ENCODE assay signal across 10 cellular contexts in genomic region chr6:69917834-69918233, GRCh38. TPM values are rescaled to one million over a fixed set of nuclear protein-coding genes. Genes with fewer than 3 reads are reported as not detected.
DNase-seq lines count a peak whose midpoint lies in the region; ATAC-seq and TF ChIP-seq lines count a peak whose summit lies in the region.
"Had no signal": no experiment of that assay in that cellular context is flagged by ENCODE, and none has a peak within 500 bp of the region (broad histone marks: within the 10 kb centered on the region; RNA-seq: fewer than 3 reads in every experiment).

No MANE protein-coding gene starts in this region.

- CTCF ChIA-PET in AG04449 (lab: Yijun Ruan, JAX): no interaction called here
- CTCF ChIA-PET in CD8-positive, alpha-beta memory T cell (lab: Charles Lee): no interaction called here

- H3K9me3 Mint-ChIP-seq in endothelial cell (ENCODE audit: unreplicated experiment): no peaks in the 10 kb centered on the region
- H3K9me3 Mint-ChIP-seq in CD8-positive, alpha-beta memory T cell: peaks cover 0 to 2% (median 0%) of the 10 kb centered on the region in 5 donors

- no peak overlapping the region for H3K27ac ChIP-seq in CD8-positive, alpha-beta memory T cell (ENCODE audit: low read depth, low read length)
- H3K27ac ChIP-seq: uterus had no signal

- H3K4me3 Mint-ChIP-seq in endothelial cell (ENCODE audit: unreplicated experiment): no peak overlapping the region
- no peak overlapping the region for H3K4me3 Mint-ChIP-seq in CD8-positive, alpha-beta memory T cell

- H3K4me1 Mint-ChIP-seq in endothelial cell (ENCODE audit: unreplicated experiment): peaks cover 6% of the 10 kb centered on the region
- H3K4me1 Mint-ChIP-seq in CD8-positive, alpha-beta memory T cell: no peaks in the 10 kb centered on the region

- H3K36me3 Mint-ChIP-seq in endothelial cell (ENCODE audit: low read depth, unreplicated experiment): no peaks in the 10 kb centered on the region
- H3K36me3 Mint-ChIP-seq in CD8-positive, alpha-beta memory T cell: no peaks in the 10 kb centered on the region

- no peaks in the 10 kb centered on the region for H3K27me3 Mint-ChIP-seq in endothelial cell (ENCODE audit: unreplicated experiment)
- H3K27me3 Mint-ChIP-seq in CD8-positive, alpha-beta memory T cell: peaks cover 3 to 4% of the 10 kb centered on the region in 2 donors

- no peaks in the 10 kb centered on the region for H3K36me3 ChIP-seq in CD8-positive, alpha-beta memory T cell (ENCODE audit: insufficient read depth, low read length)
- H3K36me3 ChIP-seq: uterus had no signal

- TF ChIP-seq CTCF in AG04449 (IDR thresholded peaks at IDR 0.05; ENCODE audit: insufficient read depth, low read length, missing control alignments): no peak
- TF ChIP-seq CTCF in endothelial cell (IDR thresholded peaks at IDR 0.05; ENCODE audit: unreplicated experiment): no peak

- POLR2A ChIA-PET in AG04449 (lab: Yijun Ruan, JAX): no interaction called here
- POLR2A ChIA-PET in CD8-positive, alpha-beta memory T cell (lab: Charles Lee): no interaction called here

- peak; percentile 64 for ATAC-seq in GM19397 (IDR thresholded peaks at IDR 0.05; ENCODE audit: unreplicated experiment)

- H3K4me1 ChIP-seq in CD8-positive, alpha-beta memory T cell (ENCODE audit: insufficient read depth, low read length): no peaks in the 10 kb centered on the region
- H3K4me1 ChIP-seq: uterus had no signal

- peak; percentile 10 for DNase-seq in AG04449 (ENCODE audit: low read depth, low spot score)
- peak; percentile 74 for DNase-seq in HS-5 (ENCODE audit: low read depth)
- peak; percentile 71 for DNase-seq in fibroblast of gingiva (ENCODE audit: low read depth)
- DNase-seq in stimulated activated naive CD4-positive, alpha-beta T cell treated with Interleukin-2 at 50 U/mL for 16 hours (lab: John Stamatoyannopoulos, UW): no peak
- no peak for DNase-seq in endothelial cell (ENCODE audit: low spot score)
- DNase-seq in CD8-positive, alpha-beta memory T cell: no peak
- DNase-seq in NCI-H1105 treated with DMSO at 0.1 percent for 48 hours (lab: John Stamatoyannopoulos, UW): no peak
- DNase-seq: kidney, uterus had no signal

- H3K4me3 ChIP-seq in AG04449 (ENCODE audit: low read depth, low read length): no peak overlapping the region
- no peak overlapping the region for H3K4me3 ChIP-seq in CD8-positive, alpha-beta memory T cell (ENCODE audit: low read length)
- H3K4me3 ChIP-seq: uterus had no signal

- H3K27me3 ChIP-seq in CD8-positive, alpha-beta memory T cell (ENCODE audit: insufficient read depth, low read length, poor library complexity, severe bottlenecking): no peaks in the 10 kb centered on the region
- H3K27me3 ChIP-seq: uterus had no signal

- no peak overlapping the region for H3K27ac Mint-ChIP-seq in endothelial cell (ENCODE audit: unreplicated experiment)
- H3K27ac Mint-ChIP-seq in CD8-positive, alpha-beta memory T cell: no peak overlapping the region

- no peaks in the 10 kb centered on the region for H3K9me3 ChIP-seq in CD8-positive, alpha-beta memory T cell (ENCODE audit: low read length)
- H3K9me3 ChIP-seq: uterus had no signal

RNA-seq across cellular contexts. Expression of gene COL19A1, which starts 51.5 kb away (rescaled TPM):
- total RNA-seq in endothelial cell (ENCODE audit: unreplicated experiment): 0.33 TPM
- under 1 TPM; 0.07 to 0.33 TPM for total RNA-seq in CD8-positive, alpha-beta memory T cell
- polyA plus RNA-seq in CD8-positive, alpha-beta memory T cell: not detected

Comparison
In these comparisons a context has a peak if more than half of its experiments do, and no peak if none do; other contexts are left out.
1. DNase-seq: peak in AG04449 (single experiment), HS-5 (single experiment) and fibroblast of gingiva (single experiment); none in stimulated activated naive CD4-positive, alpha-beta T cell treated with Interleukin-2 at 50 U/mL for 16 hours (single experiment), endothelial cell (single experiment), CD8-positive, alpha-beta memory T cell (0 of 5) and NCI-H1105 treated with DMSO at 0.1 percent for 48 hours (single experiment).